Comparison of ENCODE assay signal across 22 cellular contexts in genomic region chr10:93268021-93268420, GRCh38.
"Had no signal": no experiment of that assay in that cellular context is flagged by ENCODE, and none has a peak within 500 bp of the region (broad histone marks: within the 10 kb centered on the region; RNA-seq: fewer than 3 reads in every experiment).

No MANE protein-coding gene starts in this region.

- H3K9ac ChIP-seq: neural progenitor cell had no signal

- DNase-seq: activated CD4-positive, alpha-beta memory T cell treated with anti-CD3 and anti-CD28 coated beads for 36 hours; activated CD4-positive, alpha-beta T cell treated with anti-CD3 and anti-CD28 coated beads for 36 hours; activated gamma-delta T cell treated with Interleukin-2 at 50 U/mL for 16 hours; activated naive CD8-positive, alpha-beta T cell treated with anti-CD3 and anti-CD28 coated beads for 36 hours; activated T-cell treated with anti-CD3 and anti-CD28 coated beads, Interleukin-2, amount 50 U/mL, for 72 hours; amygdala; cortex of kidney; effector memory CD4-positive, alpha-beta T cell; foreskin fibroblast; kidney glomerular epithelial cell; left ventricle myocardium superior; midbrain; ovary; right lobe of liver; stimulated activated CD4-positive, alpha-beta T cell treated with anti-CD3 and anti-CD28 coated beads, Interleukin-4, amount 100 ng/mL, for 4 hours; stimulated activated CD8-positive, alpha-beta memory T cell treated with anti-CD3 and anti-CD28 coated beads, Interleukin-4, amount 100 ng/mL, for 48 hours; stomach; T-helper 2 cell; upper lobe of right lung had no signal

- ATAC-seq: left ventricle myocardium superior, right lobe of liver, upper lobe of right lung had no signal

- H3K27ac ChIP-seq: neural progenitor cell, ovary, right lobe of liver, stomach, testis, upper lobe of right lung had no signal

- H3K36me3 ChIP-seq: neural progenitor cell, ovary, right lobe of liver, stomach, upper lobe of right lung had no signal

- H3K27me3 ChIP-seq: neural progenitor cell, ovary, right lobe of liver, stomach, testis, upper lobe of right lung had no signal

- H3K4me2 ChIP-seq: neural progenitor cell, smooth muscle cell had no signal

- H2AFZ ChIP-seq: neural progenitor cell had no signal

- H3K9me3 ChIP-seq: ovary, right lobe of liver, testis, upper lobe of right lung had no signal

- H3K4me1 ChIP-seq: right lobe of liver, stomach, testis, upper lobe of right lung had no signal

- H3K4me3 ChIP-seq: neural progenitor cell, ovary, right lobe of liver, smooth muscle cell, stomach, testis, upper lobe of right lung had no signal
